ENCODE assay signal across 7 cellular contexts in genomic region chr15:74461847-74462511, GRCh38. TPM values are rescaled to one million over a fixed set of nuclear protein-coding genes. Genes with fewer than 3 reads are reported as not detected.
DNase-seq lines count a peak whose midpoint lies in the region; ATAC-seq and TF ChIP-seq lines count a peak whose summit lies in the region.

No MANE protein-coding gene starts in this region.

- H3K4me3 ChIP-seq in HAP-1, result peak overlapping the region; percentile 54
- H3K4me3 ChIP-seq in RWPE2 (ENCODE audit: severe bottlenecking), result peak overlapping the region; percentile 71
- H3K4me3 ChIP-seq in skeletal muscle tissue (ENCODE audit: low read length in 3 of 3), result peak overlapping the region; percentile 91 to 99 (median 95)

- ATAC-seq in RWPE2 (ENCODE audit: low read depth), result peak; percentile 26; the same call in 2 of the 3 replicates
- ATAC-seq in HG03196 (IDR thresholded peaks at IDR 0.05; ENCODE audit: unreplicated experiment), result no peak
- ATAC-seq in HG02840 (IDR thresholded peaks at IDR 0.05; ENCODE audit: low FRiP score, unreplicated experiment), result no peak

- H3K4me1 ChIP-seq in HAP-1 (peaks cover 15% of the 10 kb centered on the region), RWPE2 (ENCODE audit: insufficient read depth, poor library complexity, severe bottlenecking) (peaks cover 11% of the 10 kb centered on the region), skeletal muscle tissue (ENCODE audit: control insufficient read depth in 3 of 3, insufficient read depth in 3 of 3, low read length in 3 of 3) (peaks cover 13 to 21% (median 20%) of the 10 kb centered on the region in 3 donors)

- peaks cover 4% of the 10 kb centered on the region for H3K9me3 ChIP-seq in HAP-1
- H3K9me3 ChIP-seq in RWPE2 (ENCODE audit: severe bottlenecking), result no peaks in the 10 kb centered on the region
- no peaks in the 10 kb centered on the region for H3K9me3 ChIP-seq in skeletal muscle tissue (ENCODE audit: control insufficient read depth in 3 of 3, low read length in 3 of 3)

- H3K36me3 ChIP-seq in HAP-1 (replicated peaks) (peaks cover 3% of the 10 kb centered on the region), RWPE2 (ENCODE audit: low read depth) (peaks cover 24% of the 10 kb centered on the region), skeletal muscle tissue (ENCODE audit: control insufficient read depth in 3 of 3, insufficient read depth in 3 of 3, low read length in 3 of 3) (peaks cover 4 to 6% (median 6%) of the 10 kb centered on the region in 3 donors)

- H3K27me3 ChIP-seq in HAP-1 (ENCODE audit: low read depth) (no peaks in the 10 kb centered on the region), RWPE2 (ENCODE audit: insufficient read depth, poor library complexity, severe bottlenecking) (no peaks in the 10 kb centered on the region), skeletal muscle tissue (ENCODE audit: control insufficient read depth in 3 of 3, insufficient read depth in 3 of 3, low read length in 3 of 3) (no peaks in the 10 kb centered on the region)

- peak; percentile 65 to 87 for DNase-seq in HAP-1 (ENCODE audit: low spot score in 2 of 2)
- DNase-seq in RWPE2 (ENCODE audit: low spot score), result no peak
- DNase-seq in fibroblast of peridontal ligament (ENCODE audit: extremely low read depth), result peak; percentile 4
- DNase-seq in midbrain (lab: John Stamatoyannopoulos, UW), result no peak

- peak overlapping the region; percentile 73 for H3K27ac ChIP-seq in RWPE2 (ENCODE audit: poor library complexity, severe bottlenecking)
- H3K27ac ChIP-seq in skeletal muscle tissue (ENCODE audit: low read depth, low read length), result peak overlapping the region; percentile 93

- no peak for TF ChIP-seq CTCF in RWPE2 (IDR thresholded peaks at IDR 0.05; ENCODE audit: poor library complexity, severe bottlenecking)

- in situ Hi-C loops in HAP-1 (cut with MboI; ENCODE audit: low sequenced_read_pairs), result loop anchor here (10.0 kb wide), 1 partner anchor 73 kb away; no protein-coding TSS in a partner anchor

- H3K9ac ChIP-seq in skeletal muscle tissue (ENCODE audit: low read depth in 1 of 3, low read length in 3 of 3), result peak overlapping the region; percentile 13 to 95 (median 91)

RNA-seq across cellular contexts. Expression of gene UBL7, which starts 1.0 kb away (rescaled TPM):
- total RNA-seq in skeletal muscle tissue, result 23.0 TPM

RNA-seq across cellular contexts. Expression of gene SEMA7A, which starts 28.2 kb away (rescaled TPM):
- 5.2 TPM for total RNA-seq in skeletal muscle tissue

Comparison
In these comparisons a context has a peak if more than half of its experiments do, and no peak if none do; other contexts are left out.
1. DNase-seq: peak in HAP-1 (2 of 2) and fibroblast of peridontal ligament (single experiment); none in RWPE2 (single experiment) and midbrain (single experiment).
2. Peak in every context shown above with its lines, with median percentiles within 50 percentile points of each other: H3K4me3 ChIP-seq.